ENCODE assay signal across 26 cellular contexts in genomic region chr22:50418624-50419023, GRCh38.
"Had no signal": no experiment of that assay in that cellular context is flagged by ENCODE, and none has a peak within 500 bp of the region (broad histone marks: within the 10 kb centered on the region; RNA-seq: fewer than 3 reads in every experiment).

No MANE protein-coding gene starts in this region.

- H3K9me3 ChIP-seq: adrenal gland, ascending aorta, gastrocnemius medialis, lower lobe of right lung, mucosa of descending colon, right lobe of liver, thyroid gland, upper lobe of left lung, vagina had no signal

- H3K4me1 ChIP-seq: adrenal gland, ascending aorta, gastrocnemius medialis, lower lobe of right lung, right lobe of liver, thyroid gland, upper lobe of left lung, vagina had no signal

- H3K27ac Mint-ChIP-seq: activated naive CD8-positive, alpha-beta T cell treated with anti-CD3 and anti-CD28 coated beads for 36 hours; brain; natural killer cell treated with Interleukin-12 subunit alpha and Interleukin-12 subunit beta and Interleukin-15 and Interleukin-18, amount 100 ng/mL, for 72 hours had no signal

- H3K4me3 Mint-ChIP-seq: activated naive CD8-positive, alpha-beta T cell treated with anti-CD3 and anti-CD28 coated beads for 36 hours; brain; natural killer cell treated with Interleukin-12 subunit alpha and Interleukin-12 subunit beta and Interleukin-15 and Interleukin-18, amount 100 ng/mL, for 72 hours had no signal

- H3K27ac ChIP-seq: adrenal gland, ascending aorta, cardiac muscle cell, gastrocnemius medialis, lower lobe of right lung, right lobe of liver, thyroid gland, upper lobe of left lung, vagina had no signal

- H3K4me3 ChIP-seq: adrenal gland, ascending aorta, cardiac muscle cell, gastrocnemius medialis, lower lobe of right lung, mucosa of descending colon, right lobe of liver, thyroid gland, upper lobe of left lung, vagina had no signal

- H3K27me3 Mint-ChIP-seq: activated naive CD8-positive, alpha-beta T cell treated with anti-CD3 and anti-CD28 coated beads for 36 hours; brain; natural killer cell treated with Interleukin-12 subunit alpha and Interleukin-12 subunit beta and Interleukin-15 and Interleukin-18, amount 100 ng/mL, for 72 hours had no signal

- H3K4me1 Mint-ChIP-seq: activated naive CD8-positive, alpha-beta T cell treated with anti-CD3 and anti-CD28 coated beads for 36 hours; brain had no signal

- DNase-seq: activated CD4-positive, alpha-beta T cell treated with anti-CD3 and anti-CD28 coated beads for 4 hours; activated CD4-positive, alpha-beta T cell treated with anti-CD3 and anti-CD28 coated beads, Interleukin-2, amount 50 U/mL, for 48 hours; activated CD4-positive, CD25-positive, alpha-beta regulatory T cell; activated CD8-positive, alpha-beta memory T cell treated with anti-CD3 and anti-CD28 coated beads for 24 hours; activated effector memory CD4-positive, alpha-beta T cell treated with Interleukin-2 at 50 U/mL for 16 hours; activated naive CD4-positive, alpha-beta T cell treated with Interleukin-2 at 50 U/mL for 16 hours; activated naive CD8-positive, alpha-beta T cell treated with anti-CD3 and anti-CD28 coated beads for 36 hours; adrenal gland; dermis blood vessel endothelial cell; effector CD8-positive, alpha-beta T cell; erythroblast; gastrocnemius medialis; lower lobe of right lung; mesendoderm; mucosa of descending colon; right lobe of liver; stimulated activated CD4-positive, alpha-beta T cell treated with anti-CD3 and anti-CD28 coated beads, Interleukin-2, amount 100 ng/mL, for 48 hours; stimulated activated naive CD8-positive, alpha-beta T cell treated with anti-CD3 and anti-CD28 coated beads, Interleukin-15, Interleukin-2, amounts not matched to agents 100 U/mL and 50 U/mL, for 24 hours; T-helper 1 cell; thyroid gland; upper lobe of left lung had no signal

- ATAC-seq: gastrocnemius medialis; lower lobe of right lung; mucosa of descending colon; natural killer cell treated with Interleukin-12 subunit alpha and Interleukin-12 subunit beta and Interleukin-15 and Interleukin-18, amount 100 ng/mL, for 72 hours; stimulated activated naive CD8-positive, alpha-beta T cell treated with anti-CD3 and anti-CD28 coated beads, Interleukin-15, Interleukin-2, amounts not matched to agents 100 U/mL and 50 U/mL, for 24 hours had no signal

- H3K27me3 ChIP-seq: adrenal gland, ascending aorta, cardiac muscle cell, gastrocnemius medialis, right lobe of liver, thyroid gland, upper lobe of left lung, vagina had no signal

- H3K9me3 Mint-ChIP-seq: activated naive CD8-positive, alpha-beta T cell treated with anti-CD3 and anti-CD28 coated beads for 36 hours; brain; natural killer cell treated with Interleukin-12 subunit alpha and Interleukin-12 subunit beta and Interleukin-15 and Interleukin-18, amount 100 ng/mL, for 72 hours had no signal
